ENCODE assay signal across 8 cellular contexts in the genomic region with DNA sequence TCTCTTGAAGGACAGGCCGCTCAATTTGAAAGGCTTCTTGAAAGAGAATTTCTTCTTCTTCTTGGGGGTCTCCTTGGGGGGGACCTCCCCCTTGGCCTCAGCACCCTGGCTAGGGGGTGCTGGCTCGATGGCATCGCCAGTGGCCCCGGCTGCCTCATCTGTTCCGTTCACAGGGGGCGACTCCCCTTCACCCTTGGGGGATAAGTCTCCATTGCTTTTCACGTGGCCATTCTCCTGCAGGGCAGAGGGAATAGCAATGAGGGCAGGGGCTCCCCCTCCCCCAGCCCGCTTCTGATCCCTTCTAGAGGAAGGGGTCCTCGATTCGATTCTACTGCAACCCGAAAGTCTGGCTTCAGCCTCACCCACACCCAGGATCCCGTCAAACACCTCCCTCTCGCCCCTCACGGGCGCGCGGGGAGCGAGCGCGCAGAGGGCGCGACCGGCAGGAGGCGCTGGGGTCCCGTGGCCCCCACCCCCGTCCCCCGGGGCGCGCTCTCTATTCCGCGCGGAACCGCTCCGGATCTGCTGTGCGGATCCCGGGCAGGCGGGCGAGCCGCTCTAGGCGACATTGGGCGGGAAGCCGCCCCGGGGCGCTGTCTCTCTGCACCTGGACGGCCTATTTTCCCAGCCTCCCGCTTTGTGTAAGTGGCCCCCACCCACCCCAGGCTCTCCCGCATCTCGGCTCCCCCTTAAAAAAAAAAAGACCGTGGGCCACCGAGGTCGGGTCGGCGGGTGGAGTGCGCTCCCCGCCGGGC. TPM values are rescaled to one million over a fixed set of nuclear protein-coding genes. Genes with fewer than 3 reads are reported as not detected.
A peak's percentile ranks its signal among the peaks of the same experiment; 100 is the strongest.
DNase-seq lines count a peak whose midpoint lies in the region; ATAC-seq and TF ChIP-seq lines count a peak whose summit lies in the region.

No MANE protein-coding gene starts in this region.

- intact Hi-C loops in left ventricle myocardium superior (cut with micrococcal nuclease): no loop called here

- DNase-seq in SHP77 treated with DMSO at 0.1 percent for 48 hours (lab: John Stamatoyannopoulos, UW): peak; percentile 7
- peak in 1 of 2 donors; percentile 68 for DNase-seq in activated naive CD4-positive, alpha-beta T cell treated with anti-CD3 and anti-CD28 coated beads, Interleukin-2, amount 50 U/mL, for 72 hours (ENCODE audit: low spot score in 2 of 2)
- peak; percentile 77 for DNase-seq in left ventricle myocardium superior
- peak; percentile 87 for DNase-seq in retina

- peaks cover 37% of the 10 kb centered on the region for H3K79me2 ChIP-seq in DOHH2 (ENCODE audit: control insufficient read depth, low read length)

- TF ChIP-seq CTCF in DOHH2 (IDR thresholded peaks at IDR 0.05; ENCODE audit: low read depth, low read length, poor library complexity, severe bottlenecking): peak; percentile 97

- peak overlapping the region; percentile 55 to 97 for H3K27ac Mint-ChIP-seq in activated naive CD4-positive, alpha-beta T cell treated with anti-CD3 and anti-CD28 coated beads, Interleukin-2, amount 50 U/mL, for 72 hours

- ATAC-seq in HG02798 (IDR thresholded peaks at IDR 0.05; ENCODE audit: poor library complexity, unreplicated experiment) (peak; percentile 19), left ventricle myocardium superior (peak; percentile 54), GM18502 (IDR thresholded peaks at IDR 0.05; ENCODE audit: poor library complexity, unreplicated experiment) (no peak), GM19351 (IDR thresholded peaks at IDR 0.05; ENCODE audit: unreplicated experiment) (no peak)
- peak; percentile 28 to 43 for ATAC-seq in activated naive CD4-positive, alpha-beta T cell treated with anti-CD3 and anti-CD28 coated beads, Interleukin-2, amount 50 U/mL, for 72 hours

- peak overlapping the region; percentile 66 for H3K27ac ChIP-seq in DOHH2 (ENCODE audit: low read depth, low read length)

- H3K36me3 ChIP-seq in DOHH2 (ENCODE audit: control insufficient read depth, low read length): peaks cover 50% of the 10 kb centered on the region

- peak overlapping the region; percentile 85 for H3K4me2 ChIP-seq in DOHH2 (ENCODE audit: low read length)

- H3K36me3 Mint-ChIP-seq in activated naive CD4-positive, alpha-beta T cell treated with anti-CD3 and anti-CD28 coated beads, Interleukin-2, amount 50 U/mL, for 72 hours: no peaks in the 10 kb centered on the region

- peaks cover 15% of the 10 kb centered on the region for H4K20me1 ChIP-seq in DOHH2 (ENCODE audit: control insufficient read depth, insufficient read depth, low read depth, low read length)

- H3K9me3 Mint-ChIP-seq in activated naive CD4-positive, alpha-beta T cell treated with anti-CD3 and anti-CD28 coated beads, Interleukin-2, amount 50 U/mL, for 72 hours: no peaks in the 10 kb centered on the region

- H3F3A ChIP-seq in DOHH2 (ENCODE audit: control insufficient read depth, insufficient read depth): peaks cover 42% of the 10 kb centered on the region

- no peaks in the 10 kb centered on the region for H3K27me3 ChIP-seq in DOHH2 (ENCODE audit: control insufficient read depth, low read length)

- peak overlapping the region; percentile 82 for H3K4me3 ChIP-seq in DOHH2 (ENCODE audit: low read length)

- no peaks in the 10 kb centered on the region for H3K9me2 ChIP-seq in DOHH2 (replicated peaks; ENCODE audit: control insufficient read depth, low read length)

- peaks cover 63% of the 10 kb centered on the region for H3K4me1 ChIP-seq in DOHH2 (ENCODE audit: control insufficient read depth, low read length)

- H3K9me3 ChIP-seq in DOHH2 (ENCODE audit: control insufficient read depth, insufficient read depth, low read length): no peaks in the 10 kb centered on the region

RNA-seq across cellular contexts. Expression of a gene that starts 1.0 kb away (rescaled TPM):
- 10 to 100 TPM; 10.6 to 47.0 TPM for total RNA-seq in activated naive CD4-positive, alpha-beta T cell treated with anti-CD3 and anti-CD28 coated beads, Interleukin-2, amount 50 U/mL, for 72 hours
- 15.3 TPM for total RNA-seq in left ventricle myocardium superior

RNA-seq across cellular contexts. Expression of a gene that starts 27.2 kb away (rescaled TPM):
- total RNA-seq in activated naive CD4-positive, alpha-beta T cell treated with anti-CD3 and anti-CD28 coated beads, Interleukin-2, amount 50 U/mL, for 72 hours: 1 to 10 TPM; 6.7 to 9.7 TPM
- total RNA-seq in left ventricle myocardium superior: 2.8 TPM

RNA-seq across cellular contexts. Expression of a gene that starts 27.3 kb away (rescaled TPM):
- total RNA-seq in activated naive CD4-positive, alpha-beta T cell treated with anti-CD3 and anti-CD28 coated beads, Interleukin-2, amount 50 U/mL, for 72 hours: 1 to 10 TPM; 1.2 to 1.7 TPM
- 2.0 TPM for total RNA-seq in left ventricle myocardium superior

RNA-seq across cellular contexts. Expression of a gene that starts 43.2 kb away (rescaled TPM):
- 100 to 1,000 TPM; 185 to 200 TPM for total RNA-seq in activated naive CD4-positive, alpha-beta T cell treated with anti-CD3 and anti-CD28 coated beads, Interleukin-2, amount 50 U/mL, for 72 hours
- total RNA-seq in left ventricle myocardium superior: 46.1 TPM

RNA-seq across cellular contexts. Expression of a gene that starts 59.2 kb away (rescaled TPM):
- 10 to 100 TPM; 41.8 to 53.0 TPM for total RNA-seq in activated naive CD4-positive, alpha-beta T cell treated with anti-CD3 and anti-CD28 coated beads, Interleukin-2, amount 50 U/mL, for 72 hours
- 40.5 TPM for total RNA-seq in left ventricle myocardium superior

Comparison
In these comparisons a context has a peak if more than half of its experiments do, and no peak if none do; other contexts are left out.
1. ATAC-seq: peak in HG02798 (single experiment), activated naive CD4-positive, alpha-beta T cell treated with anti-CD3 and anti-CD28 coated beads, Interleukin-2, amount 50 U/mL, for 72 hours (2 of 2) and left ventricle myocardium superior (single experiment); none in GM18502 (single experiment) and GM19351 (single experiment).